13 cellular contexts compared by ENCODE assay signal in genomic region chr9:83153030-83153429, GRCh38.
"Had no signal": no experiment of that assay in that cellular context is flagged by ENCODE, and none has a peak within 500 bp of the region (broad histone marks: within the 10 kb centered on the region; RNA-seq: fewer than 3 reads in every experiment).

No MANE protein-coding gene starts in this region.

- ATAC-seq: activated CD8-positive, alpha-beta T cell treated with anti-CD3 and anti-CD28 coated beads, Interleukin-2, amount 10 ng/mL, durations not matched to agents 7 days and 5 days; stimulated activated effector memory CD8-positive, alpha-beta T cell treated with anti-CD3 and anti-CD28 coated beads, Interleukin-12 subunit alpha, Interleukin-12 subunit beta, amount 100 ng/mL, for 72 hours; WTC11 had no signal

- DNase-seq: activated CD4-positive, alpha-beta T cell treated with anti-CD3 and anti-CD28 coated beads for 48 hours; activated CD8-positive, alpha-beta memory T cell treated with anti-CD3 and anti-CD28 coated beads, Interleukin-2, amount 50 U/mL, for 4 hours; activated CD8-positive, alpha-beta T cell treated with anti-CD3 and anti-CD28 coated beads, Interleukin-2, amount 10 ng/mL, durations not matched to agents 7 days and 5 days; activated effector memory CD4-positive, alpha-beta T cell treated with anti-CD3 and anti-CD28 coated beads, Interleukin-2, amount 50 U/mL, for 16 hours; activated T-cell treated with anti-CD3 and anti-CD28 coated beads, Interleukin-2, amount 50 U/mL, for 48 hours; adrenal gland; endodermal cell; head of caudate nucleus; mesendoderm; nucleus accumbens; tibial artery had no signal
